1 cellular context compared by ENCODE assay signal in genomic region chr18:832085-832681, GRCh38.
TF ChIP-seq lines count a peak whose summit lies in the region.

No MANE protein-coding gene starts in this region.

TF ChIP-seq in GM23338, 12 proteins besides CTCF, POLR2A, EP300 and RAD21 (continued from another document):
- TF ChIP-seq ZNF462 (CRISPR knock-in tag; IDR thresholded peaks at IDR 0.05): peak; percentile 59; the same call in 1 of the 2 replicates
- no peak for TF ChIP-seq ETS1 (IDR thresholded peaks at IDR 0.05)
- TF ChIP-seq EZH2 (IDR thresholded peaks at IDR 0.05; ENCODE audit: low read depth, unreplicated experiment): no peak
